In genomic region chr5:156513123-156513814, GRCh38 we compare ENCODE assay signal across 17 cellular contexts.
DNase-seq lines count a peak whose midpoint lies in the region; ATAC-seq and TF ChIP-seq lines count a peak whose summit lies in the region.
"Had no signal": no experiment of that assay in that cellular context is flagged by ENCODE, and none has a peak within 500 bp of the region (broad histone marks: within the 10 kb centered on the region; RNA-seq: fewer than 3 reads in every experiment).

No MANE protein-coding gene starts in this region.

- H3K4me3 Mint-ChIP-seq in natural killer cell treated with Interleukin-12 subunit alpha and Interleukin-12 subunit beta and Interleukin-15 and Interleukin-18, amount 100 ng/mL, for 72 hours: no peak overlapping the region
- H3K4me3 Mint-ChIP-seq in natural killer cell: no peak overlapping the region
- H3K4me3 Mint-ChIP-seq: T-helper 1 cell treated with Interleukin-12 subunit alpha and Interleukin-12 subunit beta and Interleukin-4 antibody, amounts not matched to agents 30 μg/mL and 1 μg/mL, for 36 hours had no signal

- H3K4me1 Mint-ChIP-seq in natural killer cell treated with Interleukin-12 subunit alpha and Interleukin-12 subunit beta and Interleukin-15 and Interleukin-18, amount 100 ng/mL, for 72 hours (ENCODE audit: low read depth in 2 of 2): peaks cover 4% of the 10 kb centered on the region in 2 donors
- no peaks in the 10 kb centered on the region for H3K4me1 Mint-ChIP-seq in natural killer cell

- H3K27me3 Mint-ChIP-seq in natural killer cell treated with Interleukin-12 subunit alpha and Interleukin-12 subunit beta and Interleukin-15 and Interleukin-18, amount 100 ng/mL, for 72 hours: peaks cover 18 to 20% of the 10 kb centered on the region in 2 donors
- peaks cover 0 to 14% of the 10 kb centered on the region in 2 donors for H3K27me3 Mint-ChIP-seq in natural killer cell (ENCODE audit: low read depth in 2 of 2)

- peaks cover 11% of the 10 kb centered on the region for H3K36me3 Mint-ChIP-seq in natural killer cell treated with Interleukin-12 subunit alpha and Interleukin-12 subunit beta and Interleukin-15 and Interleukin-18, amount 100 ng/mL, for 72 hours
- no peaks in the 10 kb centered on the region for H3K36me3 Mint-ChIP-seq in natural killer cell

- H3K9me3 Mint-ChIP-seq in natural killer cell treated with Interleukin-12 subunit alpha and Interleukin-12 subunit beta and Interleukin-15 and Interleukin-18, amount 100 ng/mL, for 72 hours: no peaks in the 10 kb centered on the region
- peaks cover 3 to 5% of the 10 kb centered on the region in 2 donors for H3K9me3 Mint-ChIP-seq in natural killer cell

- no peak overlapping the region for H3K4me3 ChIP-seq in fibroblast of mammary gland (ENCODE audit: control insufficient read depth, low read depth, low read length)
- H3K4me3 ChIP-seq: GM12878 had no signal

- H3K27ac Mint-ChIP-seq in natural killer cell treated with Interleukin-12 subunit alpha and Interleukin-12 subunit beta and Interleukin-15 and Interleukin-18, amount 100 ng/mL, for 72 hours: no peak overlapping the region
- H3K27ac Mint-ChIP-seq in natural killer cell: no peak overlapping the region
- H3K27ac Mint-ChIP-seq: T-helper 1 cell treated with Interleukin-12 subunit alpha and Interleukin-12 subunit beta and Interleukin-4 antibody, amounts not matched to agents 30 μg/mL and 1 μg/mL, for 36 hours had no signal

- no peak for TF ChIP-seq CTCF in natural killer cell (IDR thresholded peaks at IDR 0.05)
- TF ChIP-seq CTCF in fibroblast of mammary gland (conservative IDR thresholded peaks at IDR 0.05; ENCODE audit: control insufficient read depth, insufficient read depth, low read depth, low read length): no peak

- DNase-seq in natural killer cell treated with Interleukin-12 subunit alpha and Interleukin-12 subunit beta and Interleukin-15 and Interleukin-18, amount 100 ng/mL, for 72 hours (ENCODE audit: low spot score): no peak
- no peak for DNase-seq in natural killer cell
- DNase-seq in NOMO-1 treated with dmso at 0.1 percent for 144 hours (lab: John Stamatoyannopoulos, UW; ENCODE audit: unreplicated experiment): peak; percentile 41
- peak; percentile 40 for DNase-seq in fibroblast of mammary gland (ENCODE audit: low read depth)
- DNase-seq in DMS53 treated with DMSO at 0.1 percent for 48 hours (lab: John Stamatoyannopoulos, UW; ENCODE audit: unreplicated experiment): no peak
- DNase-seq: Caco-2, DMS53, NCI-H1092 treated with DMSO at 0.1 percent for 48 hours, NCI-H1694, NCI-H510A treated with DMSO at 0.1 percent for 48 hours, OCI-M1, SK-N-SH had no signal

- ATAC-seq in natural killer cell treated with Interleukin-12 subunit alpha and Interleukin-12 subunit beta and Interleukin-15 and Interleukin-18, amount 100 ng/mL, for 72 hours: peak; percentile 49 to 78
- ATAC-seq in natural killer cell (no peak), GM19397 (IDR thresholded peaks at IDR 0.05; ENCODE audit: unreplicated experiment) (no peak), GM21528 (IDR thresholded peaks at IDR 0.05; ENCODE audit: low FRiP score, unreplicated experiment) (no peak), HG02798 (IDR thresholded peaks at IDR 0.05; ENCODE audit: poor library complexity, unreplicated experiment) (no peak)
- ATAC-seq: GM12878 had no signal

- intact Hi-C loops in natural killer cell (cut with micrococcal nuclease): no loop called here

Comparison
In these comparisons a context has a peak if more than half of its experiments do, and no peak if none do; other contexts are left out.
1. ATAC-seq: peak in natural killer cell treated with Interleukin-12 subunit alpha and Interleukin-12 subunit beta and Interleukin-15 and Interleukin-18, amount 100 ng/mL, for 72 hours (2 of 2); none in natural killer cell (0 of 3), GM19397 (single experiment), GM21528 (single experiment) and HG02798 (single experiment).
2. DNase-seq: peak in NOMO-1 treated with dmso at 0.1 percent for 144 hours (single experiment) and fibroblast of mammary gland (single experiment); none in natural killer cell treated with Interleukin-12 subunit alpha and Interleukin-12 subunit beta and Interleukin-15 and Interleukin-18, amount 100 ng/mL, for 72 hours (single experiment), natural killer cell (single experiment) and DMS53 treated with DMSO at 0.1 percent for 48 hours (single experiment).